In the genomic region with DNA sequence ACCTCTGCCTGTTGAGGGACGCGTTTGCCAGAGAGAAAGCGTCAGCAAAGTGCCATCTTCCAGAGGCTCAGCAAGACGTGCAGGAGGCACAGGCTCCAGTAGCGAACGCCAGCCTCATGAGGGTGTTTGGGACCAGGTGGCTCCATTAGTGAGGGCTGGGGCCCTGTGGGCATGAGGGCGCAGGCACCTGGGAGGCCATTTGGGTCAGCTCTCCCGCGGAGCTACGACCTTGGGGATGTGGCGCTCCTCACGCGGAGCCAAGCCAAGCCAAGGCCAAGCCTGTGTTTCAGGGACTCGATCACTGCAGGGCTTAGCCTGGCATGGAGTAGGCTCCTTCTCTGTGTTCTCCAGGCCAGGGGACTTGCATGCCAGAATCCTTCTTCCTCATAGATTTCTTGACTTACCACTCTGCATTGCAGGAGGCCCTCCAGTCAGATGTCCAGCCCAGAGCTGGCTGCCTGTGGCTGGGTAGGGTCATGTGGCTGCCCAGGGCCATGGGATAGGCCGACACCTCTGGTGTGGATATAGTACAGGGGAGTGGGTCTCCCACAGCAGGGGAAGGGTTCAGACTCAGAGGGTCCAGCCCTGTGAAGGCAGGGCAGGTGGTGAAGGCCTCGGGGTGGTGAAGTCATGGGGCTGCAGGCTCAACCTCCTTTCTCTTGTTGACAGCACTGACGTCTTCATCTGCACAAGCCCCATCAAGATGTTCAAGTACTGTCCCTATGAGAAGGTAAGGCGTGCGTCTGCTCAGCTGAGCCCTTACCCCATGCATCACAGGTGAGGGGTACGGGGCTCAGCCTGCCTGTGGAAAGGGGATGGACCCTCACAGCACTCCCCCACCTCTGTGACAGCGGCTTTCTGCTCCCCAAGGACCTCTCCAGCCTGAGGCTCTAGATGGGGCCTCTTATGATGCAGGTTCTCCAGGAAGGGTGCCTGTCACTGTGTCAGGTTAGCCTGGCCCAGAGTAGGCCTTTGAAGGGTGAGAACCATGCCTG, we compare ENCODE assay signal across 16 cellular contexts.
"Had no signal": no experiment of that assay in that cellular context is flagged by ENCODE, and none has a peak within 500 bp of the region (broad histone marks: within the 10 kb centered on the region; RNA-seq: fewer than 3 reads in every experiment).

No MANE protein-coding gene starts in this region.

- DNase-seq: activated CD4-positive, CD25-positive, alpha-beta regulatory T cell treated with anti-CD3 and anti-CD28 coated beads, Interleukin-2, amount 50 U/mL, for 72 hours; activated naive CD4-positive, alpha-beta T cell treated with anti-CD3 and anti-CD28 coated beads for 36 hours; occipital lobe; sigmoid colon; stimulated activated CD4-positive, alpha-beta T cell treated with anti-CD3 and anti-CD28 coated beads, Interleukin-12 subunit alpha, Interleukin-12 subunit beta, amount 100 ng/mL, for 4 hours; stimulated activated naive CD4-positive, alpha-beta T cell; T-cell had no signal

- H3K9me3 ChIP-seq: prostate gland, sigmoid colon, suprapubic skin had no signal

- H3K9me3 Mint-ChIP-seq: activated naive CD4-positive, alpha-beta T cell treated with anti-CD3 and anti-CD28 coated beads for 36 hours; activated T-helper 17 cell treated with anti-CD3 and anti-CD28 coated beads, Interleukin-2, amount 50 U/mL, for 72 hours; nephron; T-cell; type B pancreatic cell had no signal

- H3K4me1 Mint-ChIP-seq: activated T-helper 17 cell treated with anti-CD3 and anti-CD28 coated beads, Interleukin-2, amount 50 U/mL, for 72 hours; T-cell had no signal

- H3K27me3 Mint-ChIP-seq: activated T-helper 17 cell treated with anti-CD3 and anti-CD28 coated beads, Interleukin-2, amount 50 U/mL, for 72 hours; T-cell; type B pancreatic cell had no signal

- H3K4me3 ChIP-seq: cardiac muscle cell, prostate gland, sigmoid colon, suprapubic skin had no signal

- H3K27ac ChIP-seq: cardiac muscle cell, prostate gland, sigmoid colon, suprapubic skin had no signal

- H3K27me3 ChIP-seq: cardiac muscle cell, sigmoid colon, suprapubic skin had no signal

- H3K4me3 Mint-ChIP-seq: activated naive CD4-positive, alpha-beta T cell treated with anti-CD3 and anti-CD28 coated beads for 36 hours; activated T-helper 17 cell treated with anti-CD3 and anti-CD28 coated beads, Interleukin-2, amount 50 U/mL, for 72 hours; nephron; T-cell; type B pancreatic cell had no signal

- H3K27ac Mint-ChIP-seq: activated naive CD4-positive, alpha-beta T cell treated with anti-CD3 and anti-CD28 coated beads for 36 hours; activated T-helper 17 cell treated with anti-CD3 and anti-CD28 coated beads, Interleukin-2, amount 50 U/mL, for 72 hours; nephron; T-cell; type B pancreatic cell had no signal

- H3K4me1 ChIP-seq: prostate gland, sigmoid colon, suprapubic skin had no signal

- H3K36me3 ChIP-seq: cardiac muscle cell, prostate gland had no signal

- ATAC-seq: activated T-helper 17 cell treated with anti-CD3 and anti-CD28 coated beads, Interleukin-2, amount 50 U/mL, for 72 hours; esophagus mucosa; T-cell had no signal

- FAIRE-seq: colon, keratinocyte had no signal
